Comparison of ENCODE assay signal across 8 cellular contexts in the genomic region with DNA sequence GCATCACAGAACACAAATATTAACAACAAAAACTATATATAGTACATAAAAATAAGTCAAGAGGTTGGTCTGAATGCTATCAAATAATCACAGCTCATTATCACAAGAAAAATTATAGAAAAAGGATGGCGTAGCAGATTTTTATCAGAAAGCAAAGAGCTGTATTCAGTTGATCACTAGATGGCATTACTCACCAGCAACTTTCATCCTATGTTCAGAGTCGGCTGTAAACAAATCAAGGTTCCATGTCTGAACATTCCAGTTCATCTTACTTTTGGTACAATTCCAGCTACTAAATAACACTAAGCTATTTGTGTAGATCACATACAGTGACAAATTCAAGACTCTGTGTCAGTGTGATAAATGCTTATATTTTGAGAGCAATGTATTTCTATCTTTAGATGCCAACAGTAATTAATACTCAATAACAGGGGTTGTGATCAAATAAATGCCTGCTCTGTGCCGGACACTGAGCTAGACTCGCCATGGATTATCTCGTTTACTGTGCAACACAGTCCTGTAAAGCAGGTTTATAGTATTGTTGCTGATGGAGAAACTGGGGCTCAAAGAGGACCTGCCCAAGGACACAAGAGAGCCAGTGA. TPM values are rescaled to one million over a fixed set of nuclear protein-coding genes. Genes with fewer than 3 reads are reported as not detected.
DNase-seq lines count a peak whose midpoint lies in the region; ATAC-seq and TF ChIP-seq lines count a peak whose summit lies in the region.

No MANE protein-coding gene starts in this region.

- H3K4me2 ChIP-seq in OCI-LY3 (ENCODE audit: low read length) = no peak overlapping the region

- ATAC-seq in naive thymus-derived CD4-positive, alpha-beta T cell = no peak
- no peak for ATAC-seq in T-cell (replicated peaks in 1 of 4)
- ATAC-seq in HG03521 (IDR thresholded peaks at IDR 0.05; ENCODE audit: unreplicated experiment) = no peak
- ATAC-seq in HG03045 (IDR thresholded peaks at IDR 0.05; ENCODE audit: unreplicated experiment) = no peak

- H3K4me3 Mint-ChIP-seq in naive thymus-derived CD4-positive, alpha-beta T cell = no peak overlapping the region
- H3K4me3 Mint-ChIP-seq in T-cell = no peak overlapping the region

- no peak overlapping the region for H2AFZ ChIP-seq in OCI-LY3 (ENCODE audit: low read depth, low read length)

- H4K20me1 ChIP-seq in OCI-LY3 (ENCODE audit: insufficient read depth, low read length) = no peaks in the 10 kb centered on the region

- intact Hi-C loops in naive thymus-derived CD4-positive, alpha-beta T cell (cut with micrococcal nuclease) = loop anchor here (1.0 to 2.0 kb wide), 4 partner anchors 98 to 457 kb away; no protein-coding TSS in a partner anchor

- no peaks in the 10 kb centered on the region for H3K27me3 ChIP-seq in OCI-LY3 (ENCODE audit: low read depth, low read length)
- no peaks in the 10 kb centered on the region for H3K27me3 ChIP-seq in naive thymus-derived CD4-positive, alpha-beta T cell (ENCODE audit: control insufficient read depth in 2 of 2, insufficient read depth in 2 of 2, low read length in 2 of 2)

- no peaks in the 10 kb centered on the region for H3K27me3 Mint-ChIP-seq in naive thymus-derived CD4-positive, alpha-beta T cell
- H3K27me3 Mint-ChIP-seq in T-cell = no peaks in the 10 kb centered on the region

- H3K27ac Mint-ChIP-seq in naive thymus-derived CD4-positive, alpha-beta T cell = peak overlapping the region in 7 of 9 donors; percentile 26 to 82 (median 56)
- peak overlapping the region in 1 of 2 donors; percentile 24 for H3K27ac Mint-ChIP-seq in T-cell

- DNase-seq in AG08396 (ENCODE audit: low spot score) = peak; percentile 71
- DNase-seq in epithelial cell of esophagus (ENCODE audit: low read depth) = peak; percentile 65
- DNase-seq in naive thymus-derived CD4-positive, alpha-beta T cell = peak in 4 of 9 donors; percentile 2 to 28 (median 16)
- no peak for DNase-seq in T-cell

- peaks cover 0 to 2% (median 0%) of the 10 kb centered on the region in 11 donors for H3K9me3 Mint-ChIP-seq in naive thymus-derived CD4-positive, alpha-beta T cell
- no peaks in the 10 kb centered on the region for H3K9me3 Mint-ChIP-seq in T-cell

- no peak overlapping the region for H3K27ac ChIP-seq in HEK293 (ENCODE audit: extremely low read depth, low read depth, low read length)
- H3K27ac ChIP-seq in OCI-LY3 (ENCODE audit: low read length) = no peak overlapping the region
- no peak overlapping the region for H3K27ac ChIP-seq in naive thymus-derived CD4-positive, alpha-beta T cell (ENCODE audit: low read depth, low read length)

- no peak overlapping the region for H3K4me3 ChIP-seq in HEK293 (ENCODE audit: low read depth, low read length)
- no peak overlapping the region for H3K4me3 ChIP-seq in OCI-LY3 (ENCODE audit: low read length)
- no peak overlapping the region for H3K4me3 ChIP-seq in epithelial cell of esophagus (ENCODE audit: low read length)
- H3K4me3 ChIP-seq in naive thymus-derived CD4-positive, alpha-beta T cell (ENCODE audit: low read length) = no peak overlapping the region

- peaks cover 11 to 44% (median 34%) of the 10 kb centered on the region in 5 donors for H3K36me3 Mint-ChIP-seq in naive thymus-derived CD4-positive, alpha-beta T cell
- H3K36me3 Mint-ChIP-seq in T-cell = peaks cover 49% of the 10 kb centered on the region

- H3K79me2 ChIP-seq in OCI-LY3 (ENCODE audit: low read length) = no peaks in the 10 kb centered on the region

- H3K4me1 ChIP-seq in HEK293 (ENCODE audit: control insufficient read depth, insufficient read depth, low read length) (no peaks in the 10 kb centered on the region), OCI-LY3 (ENCODE audit: low read length) (peaks cover 9% of the 10 kb centered on the region)
- H3K4me1 ChIP-seq in naive thymus-derived CD4-positive, alpha-beta T cell (ENCODE audit: control insufficient read depth in 2 of 2, insufficient read depth in 2 of 2, low read length in 2 of 2) = no peaks in the 10 kb centered on the region

- H3K36me3 ChIP-seq in HEK293 (ENCODE audit: control insufficient read depth in 2 of 2, insufficient read depth in 1 of 2, low read length in 2 of 2) (peaks cover 25 to 81% of the 10 kb centered on the region in 2 experiments), OCI-LY3 (replicated peaks; ENCODE audit: low read depth, low read length) (peaks cover 19% of the 10 kb centered on the region)
- H3K36me3 ChIP-seq in naive thymus-derived CD4-positive, alpha-beta T cell (ENCODE audit: control insufficient read depth in 2 of 3, insufficient read depth in 3 of 3, low read length in 3 of 3) = peaks cover 0 to 49% (median 5%) of the 10 kb centered on the region in 3 experiments

- peaks cover 13 to 31% (median 20%) of the 10 kb centered on the region in 7 donors for H3K4me1 Mint-ChIP-seq in naive thymus-derived CD4-positive, alpha-beta T cell
- peaks cover 11 to 15% (median 15%) of the 10 kb centered on the region in 3 donors for H3K4me1 Mint-ChIP-seq in T-cell

- POLR2A ChIA-PET in HEK293 (lab: Yijun Ruan, JAX) (interaction anchor here (0.8 to 1.5 kb wide), 2 partner anchors 94 to 96 kb away, joined by 4 to 5 read pairs; a partner anchor contains a TSS), T-cell (lab: Charles Lee) (interaction anchor here (0.6 to 0.7 kb wide), 2 partner anchors 243 to 468 kb away, joined by 3 to 6 read pairs; no protein-coding TSS in a partner anchor)
- POLR2A ChIA-PET in naive thymus-derived CD4-positive, alpha-beta T cell (lab: Charles Lee) = no interaction called here

- CTCF ChIA-PET in HEK293 (lab: Yijun Ruan, JAX) = interaction anchor here (0.6 to 3.3 kb wide), 17 partner anchors 11 to 457 kb away, joined by 3 to 28 read pairs (median 3); a partner anchor contains a TSS
- CTCF ChIA-PET in naive thymus-derived CD4-positive, alpha-beta T cell (lab: Charles Lee) = interaction anchor here (2.2 to 2.8 kb wide), 3 partner anchors 98 to 457 kb away, joined by 7 to 16 read pairs (median 7); no protein-coding TSS in a partner anchor
- CTCF ChIA-PET in T-cell (lab: Charles Lee) = interaction anchor here in 1 of 2 donors (0.5 to 2.5 kb wide), 7 partner anchors 80 to 1646 kb away, joined by 3 to 22 read pairs (median 4); no protein-coding TSS in a partner anchor

- H3K9me3 ChIP-seq in HEK293 (ENCODE audit: control insufficient read depth, insufficient read depth, low read depth, low read length) = no peaks in the 10 kb centered on the region
- H3K9me3 ChIP-seq in OCI-LY3 (ENCODE audit: insufficient read depth, low read length) = no peaks in the 10 kb centered on the region
- no peaks in the 10 kb centered on the region for H3K9me3 ChIP-seq in naive thymus-derived CD4-positive, alpha-beta T cell (ENCODE audit: control insufficient read depth in 2 of 3, low read length in 3 of 3)

- TF ChIP-seq CTCF in HEK293 (tag by site-specific recombination; IDR thresholded peaks at IDR 0.05) = no peak
- TF ChIP-seq CTCF in OCI-LY3 (IDR thresholded peaks at IDR 0.05; ENCODE audit: low read depth, low read length) = peak; percentile 54
- peak; percentile 62 for TF ChIP-seq CTCF in epithelial cell of esophagus (IDR thresholded peaks at IDR 0.05; ENCODE audit: insufficient read depth, low read depth, low read length, missing control alignments)

- H3K9ac ChIP-seq in OCI-LY3 (ENCODE audit: low read length) = no peak overlapping the region

TF ChIP-seq in HEK293, 187 proteins besides CTCF, POLR2A, EP300 and RAD21:
- no peak for TF ChIP-seq ZNF169 (tag by site-specific recombination; IDR thresholded peaks at IDR 0.05)
- peak; percentile 28; the same call in 1 of the 2 replicates for TF ChIP-seq ZBTB17 (tag by site-specific recombination; IDR thresholded peaks at IDR 0.05)
- no peak for TF ChIP-seq ZNF416 (tag by site-specific recombination; IDR thresholded peaks at IDR 0.05)
- TF ChIP-seq ZNF660 (tag by site-specific recombination; IDR thresholded peaks at IDR 0.05) = peak; percentile 50; the same call in 1 of the 2 replicates
- 0 out of 2 replicates have a peak, but pooled peaks have one; percentile 30 for TF ChIP-seq ZNF600 (tag by site-specific recombination; IDR thresholded peaks at IDR 0.05)
- TF ChIP-seq ZNF2 (tag by site-specific recombination; IDR thresholded peaks at IDR 0.05) = 0 out of 2 replicates have a peak, but pooled peaks have one; percentile 33
- TF ChIP-seq ZNF654 (tag by site-specific recombination; IDR thresholded peaks at IDR 0.05; ENCODE audit: low read depth) = peak; percentile 91

RNA-seq across cellular contexts. Expression of a gene that starts 30.1 kb away (rescaled TPM):
- 10 to 100 TPM; 23.6 to 30.2 (median 28.7) TPM for total RNA-seq in naive thymus-derived CD4-positive, alpha-beta T cell
- 1 to 10 TPM; 8.4 to 8.5 TPM for polyA plus RNA-seq in naive thymus-derived CD4-positive, alpha-beta T cell
- total RNA-seq in T-cell = 10 to 100 TPM; 20.5 to 26.7 (median 23.1) TPM

RNA-seq across cellular contexts. Expression of a gene that starts 45.3 kb away (rescaled TPM):
- total RNA-seq in naive thymus-derived CD4-positive, alpha-beta T cell = 100 to 1,000 TPM in 1 of 5 experiments, 10 to 100 TPM in 4; 47.9 to 101 (median 58.2) TPM
- polyA plus RNA-seq in naive thymus-derived CD4-positive, alpha-beta T cell = 10 to 100 TPM; 88.4 to 97.3 TPM
- total RNA-seq in T-cell = 10 to 100 TPM; 50.7 to 67.9 (median 53.3) TPM

Comparison
In these comparisons a context has a peak if more than half of its experiments do, and no peak if none do; other contexts are left out.
1. DNase-seq: peak in AG08396 (single experiment) and epithelial cell of esophagus (single experiment); none in T-cell (0 of 34).